7 cellular contexts compared by ENCODE assay signal in genomic region chr6:100881707-100882040, GRCh38. TPM values are rescaled to one million over a fixed set of nuclear protein-coding genes. Genes with fewer than 3 reads are reported as not detected.
A peak's percentile ranks its signal among the peaks of the same experiment; 100 is the strongest.
DNase-seq lines count a peak whose midpoint lies in the region; ATAC-seq and TF ChIP-seq lines count a peak whose summit lies in the region.

No MANE protein-coding gene starts in this region.

- no peaks in the 10 kb centered on the region for H3K27me3 Mint-ChIP-seq in T-helper 17 cell

- peak overlapping the region; percentile 100 for H3K4me3 Mint-ChIP-seq in T-helper 17 cell

- H3K9me3 ChIP-seq in T-helper 17 cell (ENCODE audit: control insufficient read depth, low read length, poor library complexity, severe bottlenecking) (no peaks in the 10 kb centered on the region), prostate gland (no peaks in the 10 kb centered on the region)

- intact Hi-C loops in prostate gland (cut with DNase I), result no loop called here

- peak overlapping the region; percentile 98 for H3K27ac Mint-ChIP-seq in T-helper 17 cell

- peaks cover 36% of the 10 kb centered on the region for H3K4me1 Mint-ChIP-seq in T-helper 17 cell

- WGBS in prostate gland, result 4% methylated on average over 6 of the region's 6 CpGs

- DNase-seq in GM06990 (ENCODE audit: extremely low read depth, insufficient read length) (no peak), T-helper 17 cell (no peak), foreskin fibroblast (no peak), prostate gland (ENCODE audit: low spot score) (no peak), COLO668 (lab: John Stamatoyannopoulos, UW; ENCODE audit: unreplicated experiment) (no peak)
- no peak for DNase-seq in activated CD4-positive, alpha-beta T cell treated with anti-CD3 and anti-CD28 coated beads, Interleukin-2, amount 50 U/mL, for 1 hour

- H3K4me1 ChIP-seq in prostate gland (replicated peaks), result no peaks in the 10 kb centered on the region

- peak overlapping the region; percentile 93 for H3K4me3 ChIP-seq in GM06990 (replicated peaks; ENCODE audit: low read depth, low read length)
- peak overlapping the region; percentile 78 to 95 for H3K4me3 ChIP-seq in foreskin fibroblast (ENCODE audit: low read depth in 1 of 2, low read length in 2 of 2)
- H3K4me3 ChIP-seq in prostate gland, result peak overlapping the region; percentile 71 to 78

- peak; percentile 15 for ATAC-seq in HG02642 (IDR thresholded peaks at IDR 0.05; ENCODE audit: poor library complexity, unreplicated experiment)
- no peak for ATAC-seq in T-helper 17 cell

- peaks cover 3% of the 10 kb centered on the region for H3K36me3 Mint-ChIP-seq in T-helper 17 cell (ENCODE audit: low read depth)

- no peak for TF ChIP-seq CTCF in GM06990 (IDR thresholded peaks at IDR 0.05; ENCODE audit: insufficient read depth, low read length, poor library complexity, severe bottlenecking)
- no peak for TF ChIP-seq CTCF in foreskin fibroblast (IDR thresholded peaks at IDR 0.05; ENCODE audit: low read depth, low read length)
- no peak for TF ChIP-seq CTCF in prostate gland (IDR thresholded peaks at IDR 0.05)

- no peaks in the 10 kb centered on the region for H3K36me3 ChIP-seq in GM06990 (ENCODE audit: control insufficient read depth, insufficient read depth, low read length)
- no peaks in the 10 kb centered on the region for H3K36me3 ChIP-seq in prostate gland

- H3K27me3 ChIP-seq in GM06990 (replicated peaks; ENCODE audit: control insufficient read depth, insufficient read depth, low read length) (no peaks in the 10 kb centered on the region), prostate gland (replicated peaks; ENCODE audit: insufficient read depth) (no peaks in the 10 kb centered on the region)

- no peak for TF ChIP-seq POLR2A in prostate gland (IDR thresholded peaks at IDR 0.05)

- peak overlapping the region; percentile 95 to 98 for H3K27ac ChIP-seq in prostate gland

RNA-seq across cellular contexts. Expression of gene ASCC3, which starts 0.5 kb away (rescaled TPM):
- 10 to 100 TPM; 43.7 to 46.4 TPM for total RNA-seq in T-helper 17 cell
- total RNA-seq in prostate gland, result 10 to 100 TPM; 27.6 to 35.9 TPM
